Comparison of ENCODE assay signal across 8 cellular contexts in the genomic region with DNA sequence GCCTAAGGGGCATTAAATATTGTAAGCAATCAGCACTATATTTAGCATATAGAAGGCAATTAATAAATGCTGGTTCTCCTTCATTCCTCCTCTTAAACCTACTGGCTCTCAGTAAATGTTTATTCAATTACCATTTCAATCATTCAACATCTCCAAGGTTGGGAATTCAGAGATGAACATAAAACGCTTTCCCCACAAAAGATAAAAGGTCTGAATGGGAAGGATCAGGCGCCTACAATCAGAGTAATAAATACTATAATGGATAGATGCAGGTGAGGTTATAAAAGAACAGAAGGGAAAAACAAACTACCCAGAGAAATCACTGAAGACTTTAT. TPM values are rescaled to one million over a fixed set of nuclear protein-coding genes. Genes with fewer than 3 reads are reported as not detected.
A peak's percentile ranks its signal among the peaks of the same experiment; 100 is the strongest.
DNase-seq lines count a peak whose midpoint lies in the region; ATAC-seq and TF ChIP-seq lines count a peak whose summit lies in the region.

No MANE protein-coding gene starts in this region.

- peaks cover 34% of the 10 kb centered on the region for H3K79me2 ChIP-seq in hepatocyte

- 90% methylated on average over 2 of the region's 2 CpGs for WGBS in hepatocyte (ENCODE audit: low lambda C conversion rate, missing lambda C conversion rate)
- 94 to 100% (median 96%) methylated on average over 2 of the region's 2 CpGs for WGBS in spleen, 5 donors

- H3K9me3 ChIP-seq in hepatocyte (ENCODE audit: low read depth): no peaks in the 10 kb centered on the region
- no peaks in the 10 kb centered on the region for H3K9me3 ChIP-seq in spleen

- intact Hi-C loops in spleen (cut with DNase I; ENCODE audit: low total_unique reads): no loop called here

- H3K4me3 Mint-ChIP-seq in HFFc6: peak overlapping the region; percentile 94
- H3K4me3 Mint-ChIP-seq in activated CD8-positive, alpha-beta T cell treated with anti-CD3 and anti-CD28 coated beads, Interleukin-2, amount 10 ng/mL, durations not matched to agents 7 days and 5 days: peak overlapping the region; percentile 94

- peaks cover 29% of the 10 kb centered on the region for H3K4me1 ChIP-seq in hepatocyte (ENCODE audit: insufficient read depth)
- H3K4me1 ChIP-seq in spleen: peaks cover 20 to 50% (median 35%) of the 10 kb centered on the region in 6 donors

- no peaks in the 10 kb centered on the region for H3K36me3 ChIP-seq in hepatocyte (replicated peaks; ENCODE audit: insufficient read depth, low read depth)
- H3K36me3 ChIP-seq in spleen: peaks cover 0 to 41% (median 17%) of the 10 kb centered on the region in 6 donors

- H3K4me1 Mint-ChIP-seq in HFFc6 (ENCODE audit: low read depth): peaks cover 44% of the 10 kb centered on the region
- H3K4me1 Mint-ChIP-seq in activated CD8-positive, alpha-beta T cell treated with anti-CD3 and anti-CD28 coated beads, Interleukin-2, amount 10 ng/mL, durations not matched to agents 7 days and 5 days (ENCODE audit: low read depth): peaks cover 32% of the 10 kb centered on the region

- H3K27me3 ChIP-seq in hepatocyte (no peaks in the 10 kb centered on the region), spleen (replicated peaks in 1 of 7) (no peaks in the 10 kb centered on the region)

- TF ChIP-seq CTCF in HFFc6 (IDR thresholded peaks at IDR 0.05) (no peak), hepatocyte (IDR thresholded peaks at IDR 0.05; ENCODE audit: poor library complexity) (no peak), spleen (IDR thresholded peaks at IDR 0.05 in 8 of 11, conservative IDR thresholded peaks at IDR 0.05 in 3 of 11) (no peak)

- H3K27ac Mint-ChIP-seq in HFFc6: peak overlapping the region; percentile 97
- peak overlapping the region; percentile 98 for H3K27ac Mint-ChIP-seq in activated CD8-positive, alpha-beta T cell treated with anti-CD3 and anti-CD28 coated beads, Interleukin-2, amount 10 ng/mL, durations not matched to agents 7 days and 5 days

- H3K27me3 Mint-ChIP-seq in HFFc6 (ENCODE audit: insufficient read depth): peaks cover 3% of the 10 kb centered on the region; the same call in 1 of the 2 replicates
- no peaks in the 10 kb centered on the region for H3K27me3 Mint-ChIP-seq in activated CD8-positive, alpha-beta T cell treated with anti-CD3 and anti-CD28 coated beads, Interleukin-2, amount 10 ng/mL, durations not matched to agents 7 days and 5 days (ENCODE audit: low read depth)

- no peak for DNase-seq in HFFc6
- no peak for DNase-seq in activated CD8-positive, alpha-beta T cell treated with anti-CD3 and anti-CD28 coated beads, Interleukin-2, amount 10 ng/mL, durations not matched to agents 7 days and 5 days
- no peak for DNase-seq in hepatocyte (ENCODE audit: low spot score)
- no peak for DNase-seq in spleen
- DNase-seq in HCEC 1CT: no peak
- no peak for DNase-seq in NCI-H2196 (lab: John Stamatoyannopoulos, UW; ENCODE audit: unreplicated experiment)

- H3K4me3 ChIP-seq in hepatocyte (no peak overlapping the region), spleen (peak overlapping the region in 6 of 8 donors; percentile 75 to 89 (median 80))

- CTCF ChIA-PET in activated CD8-positive, alpha-beta T cell treated with anti-CD3 and anti-CD28 coated beads, Interleukin-2, amount 10 ng/mL, durations not matched to agents 7 days and 5 days (lab: Charles Lee): interaction anchor here (1.5 kb wide), 1 partner anchor 137 kb away, joined by 4 read pairs; no protein-coding TSS in a partner anchor

- peaks cover 13% of the 10 kb centered on the region for H4K20me1 ChIP-seq in hepatocyte (ENCODE audit: insufficient read depth, poor library complexity, severe bottlenecking)

- H2AFZ ChIP-seq in hepatocyte: peak overlapping the region; percentile 88

- no peaks in the 10 kb centered on the region for H3K9me3 Mint-ChIP-seq in HFFc6
- no peaks in the 10 kb centered on the region for H3K9me3 Mint-ChIP-seq in activated CD8-positive, alpha-beta T cell treated with anti-CD3 and anti-CD28 coated beads, Interleukin-2, amount 10 ng/mL, durations not matched to agents 7 days and 5 days (ENCODE audit: insufficient read depth)

- peaks cover 27% of the 10 kb centered on the region for H3K36me3 Mint-ChIP-seq in HFFc6 (ENCODE audit: low read depth)
- H3K36me3 Mint-ChIP-seq in activated CD8-positive, alpha-beta T cell treated with anti-CD3 and anti-CD28 coated beads, Interleukin-2, amount 10 ng/mL, durations not matched to agents 7 days and 5 days (ENCODE audit: low read depth): peaks cover 38% of the 10 kb centered on the region

- H3K9me2 ChIP-seq in hepatocyte (replicated peaks; ENCODE audit: insufficient read depth): no peaks in the 10 kb centered on the region

- TF ChIP-seq POLR2A in spleen (IDR thresholded peaks at IDR 0.05): no peak

- POLR2A ChIA-PET in activated CD8-positive, alpha-beta T cell treated with anti-CD3 and anti-CD28 coated beads, Interleukin-2, amount 10 ng/mL, durations not matched to agents 7 days and 5 days (lab: Charles Lee): interaction anchor here (1.0 to 2.4 kb wide), 3 partner anchors 10 to 22 kb away, joined by 6 to 19 read pairs (median 9); a partner anchor contains a TSS

- H3K27ac ChIP-seq in hepatocyte: peak overlapping the region; percentile 95
- H3K27ac ChIP-seq in spleen: peak overlapping the region; percentile 73 to 97 (median 89)

- ATAC-seq in activated CD8-positive, alpha-beta T cell treated with anti-CD3 and anti-CD28 coated beads, Interleukin-2, amount 10 ng/mL, durations not matched to agents 7 days and 5 days: no peak
- ATAC-seq in HG03045 (IDR thresholded peaks at IDR 0.05; ENCODE audit: unreplicated experiment) (no peak), GM18511 (IDR thresholded peaks at IDR 0.05; ENCODE audit: unreplicated experiment) (no peak)

- peak overlapping the region; percentile 95 for H3K4me2 ChIP-seq in hepatocyte

RNA-seq across cellular contexts. Expression of a gene that starts 0.4 kb away (rescaled TPM):
- 10 to 100 TPM; 12.5 to 16.0 (median 14.3) TPM for total RNA-seq in HFFc6 (2021; fragmentation: NEBNext Ultra II Directional; extraction: Animal tissue kit (Norgen Biotek cat#: 25700))
- total RNA-seq in activated CD8-positive, alpha-beta T cell treated with anti-CD3 and anti-CD28 coated beads, Interleukin-2, amount 10 ng/mL, durations not matched to agents 7 days and 5 days: 10 to 100 TPM; 14.6 to 15.2 TPM
- 9.6 and 14.8 TPM in 2 replicates for total RNA-seq in hepatocyte
- polyA plus RNA-seq in hepatocyte: 10.4 and 11.4 TPM in 2 replicates
- total RNA-seq in spleen: 10 to 100 TPM in 3 of 7 donors, 1 to 10 TPM in 4; 7.4 to 15.7 (median 9.5) TPM
- 10 to 100 TPM in 2 of 3 donors, 1 to 10 TPM in 1; 9.4 to 14.5 (median 12.0) TPM for polyA plus RNA-seq in spleen

RNA-seq across cellular contexts. Expression of a gene that starts 21.0 kb away (rescaled TPM):
- 10 to 100 TPM; 61.4 to 72.0 (median 68.7) TPM for total RNA-seq in HFFc6 (2021; fragmentation: NEBNext Ultra II Directional; extraction: Animal tissue kit (Norgen Biotek cat#: 25700))
- 10 to 100 TPM; 41.1 to 45.9 TPM for total RNA-seq in activated CD8-positive, alpha-beta T cell treated with anti-CD3 and anti-CD28 coated beads, Interleukin-2, amount 10 ng/mL, durations not matched to agents 7 days and 5 days
- total RNA-seq in hepatocyte (81.0 and 89.5 TPM in 2 replicates), spleen (10 to 100 TPM; 40.1 to 49.5 (median 44.2) TPM)
- polyA plus RNA-seq in hepatocyte (86.2 and 91.1 TPM in 2 replicates), spleen (10 to 100 TPM; 10.3 to 18.1 (median 17.7) TPM)

RNA-seq across cellular contexts. Expression of a gene that starts 22.1 kb away (rescaled TPM):
- total RNA-seq in HFFc6 (2021; fragmentation: NEBNext Ultra II Directional; extraction: Animal tissue kit (Norgen Biotek cat#: 25700)): 10 to 100 TPM; 45.7 to 52.9 (median 49.6) TPM
- total RNA-seq in activated CD8-positive, alpha-beta T cell treated with anti-CD3 and anti-CD28 coated beads, Interleukin-2, amount 10 ng/mL, durations not matched to agents 7 days and 5 days: 10 to 100 TPM; 34.5 to 37.1 TPM
- total RNA-seq in hepatocyte: 73.9 and 80.2 TPM in 2 replicates
- 58.6 and 67.5 TPM in 2 replicates for polyA plus RNA-seq in hepatocyte
- 10 to 100 TPM; 30.0 to 48.6 (median 37.0) TPM for total RNA-seq in spleen
- polyA plus RNA-seq in spleen: 10 to 100 TPM; 29.5 to 40.2 (median 37.2) TPM

RNA-seq across cellular contexts. Expression of a gene that starts 43.5 kb away (rescaled TPM):
- total RNA-seq in HFFc6 (2021; fragmentation: NEBNext Ultra II Directional; extraction: Animal tissue kit (Norgen Biotek cat#: 25700)): 100 to 1,000 TPM; 138 to 174 (median 157) TPM
- total RNA-seq in activated CD8-positive, alpha-beta T cell treated with anti-CD3 and anti-CD28 coated beads, Interleukin-2, amount 10 ng/mL, durations not matched to agents 7 days and 5 days: under 1 TPM; 0.08 TPM
- total RNA-seq in hepatocyte (23.1 and 24.7 TPM in 2 replicates), spleen (under 1 TPM; 0.11 to 0.32 (median 0.13) TPM)
- polyA plus RNA-seq in hepatocyte (7.5 and 9.7 TPM in 2 replicates), spleen (under 1 TPM in 1 of 3 donors, not detected in 2; 0.02 TPM)
